Comparison of ENCODE assay signal across 1 cellular context in the genomic region with DNA sequence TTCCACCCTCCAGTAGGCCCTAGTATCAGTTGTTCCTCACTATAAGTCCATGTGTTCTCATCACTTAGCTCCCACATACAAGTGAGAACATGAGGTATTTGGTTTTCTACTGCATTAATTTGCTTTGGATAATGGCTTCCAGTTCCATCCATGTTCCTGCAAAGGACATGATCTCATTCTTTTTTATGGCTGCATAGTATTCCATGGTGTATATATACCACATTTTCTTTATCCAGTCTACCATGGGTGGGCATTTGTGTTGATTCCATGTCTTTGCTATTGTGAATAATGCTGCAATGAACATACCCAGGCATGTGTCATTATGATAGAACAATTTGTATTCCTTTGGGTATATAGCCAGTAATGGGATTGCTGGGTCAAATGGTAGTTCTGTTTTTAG.
TF ChIP-seq lines count a peak whose summit lies in the region.

No MANE protein-coding gene starts in this region.

TF ChIP-seq in HEK293, 187 proteins besides CTCF, POLR2A, EP300 and RAD21 (continued from another document):
- peak; percentile 92 for TF ChIP-seq ZNF146 (tag by site-specific recombination; IDR thresholded peaks at IDR 0.05)
